31 cellular contexts compared by ENCODE assay signal in the genomic region with DNA sequence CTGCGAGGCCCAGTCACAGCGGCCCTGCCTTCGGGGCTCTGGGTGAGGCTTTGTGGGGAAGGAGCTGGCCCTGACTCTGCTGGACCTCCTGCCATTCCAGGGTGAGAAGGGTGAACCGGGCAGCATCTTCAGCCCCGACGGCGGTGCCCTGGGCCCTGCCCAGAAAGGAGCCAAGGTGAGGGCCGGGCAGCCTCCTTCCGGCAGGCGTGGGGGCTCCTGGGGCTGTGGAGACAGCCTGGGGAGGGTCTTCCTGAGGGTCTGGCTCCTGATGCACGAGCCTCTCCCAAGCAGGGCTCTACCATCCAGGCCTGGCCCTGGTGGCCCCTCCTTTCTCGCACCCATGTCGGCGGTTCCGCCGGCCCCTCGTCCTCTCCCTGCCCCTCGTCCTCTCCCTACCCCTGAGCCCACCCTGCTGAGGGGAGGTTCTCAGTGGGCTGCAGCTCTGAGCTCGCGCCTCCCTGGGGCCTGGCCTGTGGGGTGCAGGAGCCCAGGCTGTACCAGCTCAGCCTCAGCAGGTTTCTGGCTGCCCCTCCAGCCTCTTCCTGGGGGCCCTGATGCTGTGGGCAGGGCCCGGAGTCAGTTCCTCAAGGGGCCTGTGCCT.
"Had no signal": no experiment of that assay in that cellular context is flagged by ENCODE, and none has a peak within 500 bp of the region (broad histone marks: within the 10 kb centered on the region; RNA-seq: fewer than 3 reads in every experiment).

No MANE protein-coding gene starts in this region.

- H3K36me3 ChIP-seq: gastrocnemius medialis, WERI-Rb-1 had no signal

- H3K4me3 ChIP-seq: esophagus muscularis mucosa, gastrocnemius medialis, heart left ventricle had no signal

- H3K4me1 ChIP-seq: esophagus muscularis mucosa, foreskin keratinocyte, gastrocnemius medialis, heart left ventricle had no signal

- H3K27me3 ChIP-seq: brain microvascular endothelial cell, esophagus muscularis mucosa, foreskin keratinocyte, gastrocnemius medialis, heart left ventricle had no signal

- H3K27ac ChIP-seq: brain microvascular endothelial cell, esophagus muscularis mucosa, foreskin keratinocyte, gastrocnemius medialis, heart left ventricle, WERI-Rb-1 had no signal

- H3K9me3 ChIP-seq: esophagus muscularis mucosa, gastrocnemius medialis, heart left ventricle had no signal

- DNase-seq: activated B cell treated with CpG ODN at 0.5 μM for 24 hours; activated CD4-positive, alpha-beta T cell treated with anti-CD3 and anti-CD28 coated beads for 48 hours; activated CD4-positive, alpha-beta T cell treated with anti-CD3 and anti-CD28 coated beads, Interleukin-2, amount 50 U/mL, for 1 hour; activated CD4-positive, alpha-beta T cell treated with anti-CD3 and anti-CD28 coated beads, Interleukin-2, amount 50 U/mL, for 48 hours; activated CD8-positive, alpha-beta memory T cell treated with anti-CD3 and anti-CD28 coated beads for 24 hours; activated CD8-positive, alpha-beta T cell treated with anti-CD3 and anti-CD28 coated beads for 36 hours; activated effector memory CD4-positive, alpha-beta T cell treated with Interleukin-2 at 50 U/mL for 16 hours; activated gamma-delta T cell treated with Interleukin-2 at 50 U/mL for 16 hours; activated naive CD4-positive, alpha-beta T cell treated with anti-CD3 and anti-CD28 coated beads, Interleukin-2, amount 50 U/mL, for 16 hours; activated naive CD4-positive, alpha-beta T cell treated with Interleukin-2 at 50 U/mL for 16 hours; activated T-cell treated with anti-CD3 and anti-CD28 coated beads, Interleukin-2, amount 50 U/mL, for 4 hours; amniotic stem cell; anterior cingulate cortex; brain microvascular endothelial cell; cortex of kidney; dermis blood vessel endothelial cell; effector CD4-positive, alpha-beta T cell; effector memory CD8-positive, alpha-beta T cell; erythroblast; foreskin keratinocyte; gastrocnemius medialis; glutamatergic neuron; T-helper 9 cell; WERI-Rb-1 had no signal

- ATAC-seq: activated CD4-positive, CD25-positive, alpha-beta regulatory T cell treated with anti-CD3 and anti-CD28 coated beads, Interleukin-2, amount 50 U/mL, for 24 hours; activated CD8-positive, alpha-beta T cell treated with anti-CD3 and anti-CD28 coated beads for 36 hours; activated T-cell treated with anti-CD3 and anti-CD28 coated beads, Interleukin-2, amount 50 U/mL, for 4 hours; activated T-helper 17 cell treated with anti-CD3 and anti-CD28 coated beads, Interleukin-2, amount 50 U/mL, for 72 hours; effector memory CD8-positive, alpha-beta T cell; foreskin keratinocyte; gastrocnemius medialis; heart left ventricle had no signal

- FAIRE-seq: astrocyte, bronchial epithelial cell, colon had no signal
